In genomic region chr1:241519308-241520079, GRCh38 we compare ENCODE assay signal across 8 cellular contexts. TPM values are rescaled to one million over a fixed set of nuclear protein-coding genes. Genes with fewer than 3 reads are reported as not detected.
DNase-seq lines count a peak whose midpoint lies in the region; ATAC-seq lines count a peak whose summit lies in the region.

Gene FH, minus strand, starts transcription at chr1:241519755. Its CDS starts 33 bp downstream, at chr1:241519722.

- no peaks in the 10 kb centered on the region for H3K9me3 ChIP-seq in BLaER1

- peaks cover 26% of the 10 kb centered on the region for H3K27me3 Mint-ChIP-seq in activated CD4-positive, alpha-beta T cell treated with anti-CD3 and anti-CD28 coated beads, Interleukin-2, amount 10 ng/mL, durations not matched to agents 7 days and 5 days

- peaks cover 23% of the 10 kb centered on the region for H3K36me3 ChIP-seq in BLaER1

- H3K4me1 Mint-ChIP-seq in activated CD4-positive, alpha-beta T cell treated with anti-CD3 and anti-CD28 coated beads, Interleukin-2, amount 10 ng/mL, durations not matched to agents 7 days and 5 days, result peaks cover 28% of the 10 kb centered on the region

- POLR2A ChIA-PET in activated CD4-positive, alpha-beta T cell treated with anti-CD3 and anti-CD28 coated beads, Interleukin-2, amount 10 ng/mL, durations not matched to agents 7 days and 5 days (lab: Charles Lee), result interaction anchor here (1.2 kb wide), 1 partner anchor 32 kb away, joined by 3 read pairs; no protein-coding TSS in a partner anchor

- DNase-seq in NCI-H69 (lab: John Stamatoyannopoulos, UW) (peak; percentile 100), cortex of kidney (lab: John Stamatoyannopoulos, UW) (peak; percentile 12), left kidney (ENCODE audit: low read depth, low spot score) (peak; percentile 99)
- DNase-seq in activated CD4-positive, alpha-beta T cell treated with anti-CD3 and anti-CD28 coated beads, Interleukin-2, amount 10 ng/mL, durations not matched to agents 7 days and 5 days, result peak; percentile 96
- DNase-seq in stimulated activated CD4-positive, alpha-beta T cell treated with anti-CD3 and anti-CD28 coated beads, Interleukin-2, amount 100 ng/mL, for 24 hours, result peak; percentile 93

- H3K9ac ChIP-seq in BLaER1, result peak within 1 kb of the TSS; percentile 93

- ATAC-seq in GM19328 (IDR thresholded peaks at IDR 0.05; ENCODE audit: unreplicated experiment) (peak; percentile 95), HG03520 (IDR thresholded peaks at IDR 0.05; ENCODE audit: unreplicated experiment) (peak; percentile 96)

- peak within 1 kb of the TSS; percentile 95 for H3K4me3 ChIP-seq in BLaER1

- H3K4me3 Mint-ChIP-seq in activated CD4-positive, alpha-beta T cell treated with anti-CD3 and anti-CD28 coated beads, Interleukin-2, amount 10 ng/mL, durations not matched to agents 7 days and 5 days, result peak within 1 kb of the TSS; percentile 93

- H4K20me1 ChIP-seq in BLaER1, result peaks cover 29% of the 10 kb centered on the region; the same call in 1 of the 2 replicates

- H3K4me2 ChIP-seq in BLaER1, result peak within 1 kb of the TSS; percentile 86

- peaks cover 16% of the 10 kb centered on the region for H3K4me1 ChIP-seq in BLaER1

- peak within 1 kb of the TSS; percentile 94 for H3K27ac Mint-ChIP-seq in activated CD4-positive, alpha-beta T cell treated with anti-CD3 and anti-CD28 coated beads, Interleukin-2, amount 10 ng/mL, durations not matched to agents 7 days and 5 days

- H3K36me3 Mint-ChIP-seq in activated CD4-positive, alpha-beta T cell treated with anti-CD3 and anti-CD28 coated beads, Interleukin-2, amount 10 ng/mL, durations not matched to agents 7 days and 5 days (ENCODE audit: low read depth), result peaks cover 12% of the 10 kb centered on the region

- CTCF ChIA-PET in activated CD4-positive, alpha-beta T cell treated with anti-CD3 and anti-CD28 coated beads, Interleukin-2, amount 10 ng/mL, durations not matched to agents 7 days and 5 days (lab: Charles Lee), result interaction anchor here (0.6 to 1.1 kb wide), 3 partner anchors 18 to 1064 kb away, joined by 3 to 4 read pairs (median 3); no protein-coding TSS in a partner anchor

- no peaks in the 10 kb centered on the region for H3K27me3 ChIP-seq in BLaER1

- peak within 1 kb of the TSS; percentile 94 for H3K27ac ChIP-seq in BLaER1

- H3K9me3 Mint-ChIP-seq in activated CD4-positive, alpha-beta T cell treated with anti-CD3 and anti-CD28 coated beads, Interleukin-2, amount 10 ng/mL, durations not matched to agents 7 days and 5 days, result no peaks in the 10 kb centered on the region

RNA-seq across cellular contexts. Expression of gene FH, which starts in this region (rescaled TPM):
- 10 to 100 TPM; 63.9 to 66.3 TPM for total RNA-seq in activated CD4-positive, alpha-beta T cell treated with anti-CD3 and anti-CD28 coated beads, Interleukin-2, amount 10 ng/mL, durations not matched to agents 7 days and 5 days

Comparison
In these comparisons a context has a peak if more than half of its experiments do, and no peak if none do; other contexts are left out.
1. Peak in every context shown above with its lines: DNase-seq, ATAC-seq, H3K4me3 ChIP-seq and H3K27ac ChIP-seq.
2. DNase-seq: peak in every context shown above with its lines; median percentile 100 in NCI-H69; 99 in left kidney; 96 in activated CD4-positive, alpha-beta T cell treated with anti-CD3 and anti-CD28 coated beads, Interleukin-2, amount 10 ng/mL, durations not matched to agents 7 days and 5 days; 93 in stimulated activated CD4-positive, alpha-beta T cell treated with anti-CD3 and anti-CD28 coated beads, Interleukin-2, amount 100 ng/mL, for 24 hours; 12 in cortex of kidney.